Comparison of ENCODE assay signal across 9 cellular contexts in the genomic region with DNA sequence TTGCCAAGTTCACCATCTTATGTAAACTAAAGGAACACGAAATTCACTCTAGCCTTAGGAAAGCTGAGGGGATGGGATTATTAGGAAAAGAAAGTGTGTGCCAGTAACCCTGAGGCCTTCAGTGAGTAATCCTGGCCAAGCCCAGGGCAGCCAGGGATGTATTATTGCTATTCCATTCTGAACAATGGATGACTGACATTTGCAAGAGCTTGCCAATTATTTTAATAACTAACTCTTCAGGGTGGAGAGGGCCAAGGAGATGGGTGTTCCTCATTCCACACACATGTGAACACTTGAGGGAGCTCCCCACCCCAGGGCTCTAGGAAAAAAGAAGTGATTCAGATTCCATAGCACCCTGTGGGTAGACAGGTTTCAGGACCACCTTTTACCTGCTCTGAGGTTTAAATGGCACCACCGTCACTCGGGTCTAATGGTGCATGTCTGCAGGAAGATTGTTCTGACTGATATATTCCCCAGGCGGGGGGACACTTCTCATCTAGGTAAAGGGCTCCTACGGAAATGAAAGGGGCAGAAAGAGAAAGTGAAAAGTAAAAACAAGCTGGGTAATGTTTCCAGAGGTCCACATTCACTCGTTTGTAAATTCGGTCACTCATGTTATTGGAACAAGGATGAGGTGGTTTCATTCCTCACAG. TPM values are rescaled to one million over a fixed set of nuclear protein-coding genes. Genes with fewer than 3 reads are reported as not detected.
A peak's percentile ranks its signal among the peaks of the same experiment; 100 is the strongest.
DNase-seq lines count a peak whose midpoint lies in the region; ATAC-seq and TF ChIP-seq lines count a peak whose summit lies in the region.
"Had no signal": no experiment of that assay in that cellular context is flagged by ENCODE, and none has a peak within 500 bp of the region (broad histone marks: within the 10 kb centered on the region; RNA-seq: fewer than 3 reads in every experiment).

No MANE protein-coding gene starts in this region.

- no peak overlapping the region for H3K4me3 ChIP-seq in MG63
- no peak overlapping the region for H3K4me3 ChIP-seq in fibroblast of pulmonary artery (replicated peaks; ENCODE audit: low read depth, low read length)
- H3K4me3 ChIP-seq in spleen, result no peak overlapping the region

- H3K27me3 ChIP-seq in MG63, result no peaks in the 10 kb centered on the region
- no peaks in the 10 kb centered on the region for H3K27me3 ChIP-seq in spleen (replicated peaks in 1 of 7)

- peaks cover 18 to 49% (median 30%) of the 10 kb centered on the region in 6 donors for H3K4me1 ChIP-seq in spleen

- intact Hi-C loops in spleen (cut with DNase I; ENCODE audit: low total_unique reads), result no loop called here

- H3K36me3 ChIP-seq in MG63, result no peaks in the 10 kb centered on the region
- peaks cover 0 to 54% (median 0%) of the 10 kb centered on the region in 6 donors for H3K36me3 ChIP-seq in spleen

- H3K9me3 ChIP-seq in MG63 (no peaks in the 10 kb centered on the region), spleen (no peaks in the 10 kb centered on the region)

- no peak for TF ChIP-seq CTCF in fibroblast of pulmonary artery (IDR thresholded peaks at IDR 0.05; ENCODE audit: low read length, missing control alignments)
- no peak for TF ChIP-seq CTCF in spleen (IDR thresholded peaks at IDR 0.05 in 8 of 11, conservative IDR thresholded peaks at IDR 0.05 in 3 of 11)

- DNase-seq in MG63 (peak; percentile 87), fibroblast of pulmonary artery (ENCODE audit: low read depth) (peak; percentile 72), spleen (peak; percentile 9), DMS153 treated with DMSO at 0.1 percent for 48 hours (lab: John Stamatoyannopoulos, UW; ENCODE audit: unreplicated experiment) (no peak), NCI-H2171 treated with DMSO at 0.1 percent for 48 hours (lab: John Stamatoyannopoulos, UW) (no peak)

- peak; percentile 48 for ATAC-seq in GM18909 (IDR thresholded peaks at IDR 0.05; ENCODE audit: poor library complexity, unreplicated experiment)
- ATAC-seq in HG03097 (IDR thresholded peaks at IDR 0.05; ENCODE audit: low FRiP score, unreplicated experiment), result no peak
- ATAC-seq in GM21619 (IDR thresholded peaks at IDR 0.05; ENCODE audit: unreplicated experiment), result no peak
- ATAC-seq: Panc1 had no signal

- peak overlapping the region in 1 of 8 donors; percentile 36 for H3K27ac ChIP-seq in spleen

- WGBS in spleen, 5 donors, result 71 to 75% (median 72%) methylated on average over 7 of the region's 7 CpGs

- TF ChIP-seq POLR2A in spleen (IDR thresholded peaks at IDR 0.05), result no peak

RNA-seq across cellular contexts. Expression of gene TK2, which starts 41.5 kb away (rescaled TPM):
- total RNA-seq in MG63 (2014; rRNA removed; shearing (Covaris generic); ENCODE audit: low replicate concordance), result 19.6 and 20.4 TPM in 2 replicates
- 10 to 100 TPM; 21.3 to 56.6 (median 40.1) TPM for total RNA-seq in spleen
- polyA plus RNA-seq in spleen, result 10 to 100 TPM in 1 of 3 donors, 1 to 10 TPM in 2; 8.3 to 19.8 (median 9.2) TPM

RNA-seq across cellular contexts. Expression of gene CKLF, which starts 44.0 kb away (rescaled TPM):
- 37.2 and 46.1 TPM in 2 replicates for total RNA-seq in MG63 (2014; rRNA removed; shearing (Covaris generic); ENCODE audit: low replicate concordance)
- total RNA-seq in spleen, result 100 to 1,000 TPM in 3 of 7 donors, 10 to 100 TPM in 4; 65.5 to 132 (median 76.8) TPM
- 10 to 100 TPM; 61.9 to 76.2 (median 74.7) TPM for polyA plus RNA-seq in spleen

RNA-seq across cellular contexts. Expression of gene CMTM1, which starts 57.9 kb away (rescaled TPM):
- total RNA-seq in MG63 (2014; rRNA removed; shearing (Covaris generic); ENCODE audit: low replicate concordance), result 4.1 TPM in 1 of 2 replicates, not detected in the other
- 10 to 100 TPM in 4 of 7 donors, 1 to 10 TPM in 3; 1.4 to 19.0 (median 10.7) TPM for total RNA-seq in spleen
- 1 to 10 TPM in 1 of 3 donors, under 1 TPM in 2; 0.15 to 1.3 (median 0.33) TPM for polyA plus RNA-seq in spleen

Comparison
In these comparisons a context has a peak if more than half of its experiments do, and no peak if none do; other contexts are left out.
1. DNase-seq: peak in MG63 (single experiment), fibroblast of pulmonary artery (single experiment) and spleen (single experiment); none in DMS153 treated with DMSO at 0.1 percent for 48 hours (single experiment) and NCI-H2171 treated with DMSO at 0.1 percent for 48 hours (single experiment).